ENCODE assay signal across 1 cellular context in genomic region chr17:44152875-44153274, GRCh38.
TF ChIP-seq lines count a peak whose summit lies in the region.

No MANE protein-coding gene starts in this region.

TF ChIP-seq in A549, 52 proteins besides CTCF, POLR2A, EP300 and RAD21 (continued from another document):
- no peak for TF ChIP-seq E2F6 (IDR thresholded peaks at IDR 0.05; ENCODE audit: borderline replicate concordance, low read depth)
- no peak for TF ChIP-seq HES2 (IDR thresholded peaks at IDR 0.05)
- TF ChIP-seq FOSB (CRISPR knock-in tag; IDR thresholded peaks at IDR 0.05), result no peak
- no peak for TF ChIP-seq ZSCAN20 (CRISPR knock-in tag; IDR thresholded peaks at IDR 0.05)
- no peak for TF ChIP-seq TP53 (CRISPR knock-in tag; IDR thresholded peaks at IDR 0.05)
- TF ChIP-seq ZNF302 (CRISPR knock-in tag; IDR thresholded peaks at IDR 0.05), result no peak
- TF ChIP-seq SMC3 (IDR thresholded peaks at IDR 0.05), result no peak
- TF ChIP-seq JUN (IDR thresholded peaks at IDR 0.05), result no peak
TF ChIP-seq in A549: peak in this region for 0.
